8 cellular contexts compared by ENCODE assay signal in the genomic region with DNA sequence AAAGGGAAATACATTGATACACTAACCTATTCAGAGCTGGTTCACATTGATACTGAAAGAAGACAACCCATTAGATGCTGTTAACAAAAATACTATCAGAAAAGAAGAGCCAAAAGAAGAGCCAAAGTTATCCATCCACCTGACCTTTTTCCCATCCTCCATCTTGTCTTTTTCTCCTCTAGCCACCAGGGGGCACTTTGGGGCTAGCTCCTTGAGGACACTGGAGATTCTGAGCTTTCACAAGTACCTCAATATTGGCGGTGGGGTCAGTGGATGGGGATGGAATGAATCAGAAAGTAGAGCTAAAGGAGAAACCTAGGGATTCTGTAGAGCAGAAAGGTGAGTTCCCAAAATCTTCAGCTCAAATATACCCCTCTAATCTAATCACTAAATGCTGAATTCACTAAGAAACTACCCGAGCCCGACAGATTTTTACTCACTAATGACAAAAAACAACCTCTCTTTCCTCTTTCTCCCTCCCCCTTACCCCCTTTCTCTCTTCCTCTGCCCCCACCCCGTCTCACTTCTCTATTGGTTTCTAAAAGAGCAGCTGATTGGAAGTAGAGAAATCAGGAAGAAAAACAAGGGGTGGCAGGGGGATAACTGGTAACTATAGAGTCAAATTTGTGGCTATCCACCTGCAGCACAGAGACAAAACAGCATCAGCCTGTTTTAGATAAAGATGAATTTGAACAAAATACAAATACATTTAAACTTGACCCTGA.
DNase-seq lines count a peak whose midpoint lies in the region; ATAC-seq, FAIRE-seq and TF ChIP-seq lines count a peak whose summit lies in the region.

No MANE protein-coding gene starts in this region.

- no peak for FAIRE-seq in urothelium cell line (lab: Jason Lieb, UNC)

- DNase-seq in DMS53 treated with DMSO at 0.1 percent for 48 hours (lab: John Stamatoyannopoulos, UW; ENCODE audit: unreplicated experiment) (peak; percentile 35), HFFc6 (peak; percentile 38), SK-N-DZ (ENCODE audit: low spot score) (peak; percentile 23), germinal center (ENCODE audit: low spot score) (peak; percentile 40), urothelium cell line (ENCODE audit: low spot score) (peak; percentile 10)

- no peak overlapping the region for H3K27ac Mint-ChIP-seq in HFFc6

- TF ChIP-seq CTCF in HFFc6 (IDR thresholded peaks at IDR 0.05): peak; percentile 92

- no peaks in the 10 kb centered on the region for H3K27me3 Mint-ChIP-seq in HFFc6 (ENCODE audit: insufficient read depth)

- H3K36me3 Mint-ChIP-seq in HFFc6 (ENCODE audit: low read depth): peaks cover 44% of the 10 kb centered on the region

- H3K4me1 Mint-ChIP-seq in HFFc6 (ENCODE audit: low read depth): peaks cover 37% of the 10 kb centered on the region

- H3K4me3 Mint-ChIP-seq in HFFc6: no peak overlapping the region

- H3K9me3 Mint-ChIP-seq in HFFc6: peaks cover 4% of the 10 kb centered on the region; the same call in 1 of the 2 replicates

- ATAC-seq in HG03175 (IDR thresholded peaks at IDR 0.05; ENCODE audit: unreplicated experiment): no peak
- ATAC-seq in HG03442 (IDR thresholded peaks at IDR 0.05; ENCODE audit: unreplicated experiment): no peak
- no peak for ATAC-seq in GM21786 (IDR thresholded peaks at IDR 0.05; ENCODE audit: unreplicated experiment)
